8 cellular contexts compared by ENCODE assay signal in genomic region chr6:43181942-43182860, GRCh38.
A peak's percentile ranks its signal among the peaks of the same experiment; 100 is the strongest.
DNase-seq lines count a peak whose midpoint lies in the region; ATAC-seq lines count a peak whose summit lies in the region.

CUL9 (plus strand) TSS chr6:43182196; CDS start chr6:43184311, 2,115 bp downstream.

- H3K4me3 Mint-ChIP-seq in central memory CD8-positive, alpha-beta T cell, result peak within 1 kb of the TSS; percentile 88

- peaks cover 43% of the 10 kb centered on the region for H3K4me1 Mint-ChIP-seq in central memory CD8-positive, alpha-beta T cell

- H3K27me3 Mint-ChIP-seq in central memory CD8-positive, alpha-beta T cell, result no peaks in the 10 kb centered on the region

- DNase-seq in NCI-H2081 (lab: John Stamatoyannopoulos, UW), result peak; percentile 56 to 77
- no peak for DNase-seq in NCI-H2081 treated with DMSO at 0.1 percent for 48 hours (lab: John Stamatoyannopoulos, UW)
- peak; percentile 73 for DNase-seq in NCI-H2196 (lab: John Stamatoyannopoulos, UW; ENCODE audit: unreplicated experiment)
- peak; percentile 56 to 71 (median 61) for DNase-seq in activated CD4-positive, CD25-positive, alpha-beta regulatory T cell (lab: John Stamatoyannopoulos, UW)
- DNase-seq in central memory CD8-positive, alpha-beta T cell (ENCODE audit: low spot score in 2 of 2), result peak; percentile 54 to 57
- peak; percentile 84 for DNase-seq in islet precursor cell
- peak; percentile 64 to 77 for DNase-seq in stimulated activated CD4-positive, alpha-beta T cell treated with anti-CD3 and anti-CD28 coated beads, Interleukin-12 subunit alpha, Interleukin-12 subunit beta, amount 100 ng/mL, for 24 hours (ENCODE audit: low read depth in 2 of 2)

- peak; percentile 87 for ATAC-seq in HG02884 (IDR thresholded peaks at IDR 0.05; ENCODE audit: unreplicated experiment)
- peak; percentile 96 for ATAC-seq in central memory CD8-positive, alpha-beta T cell (replicated peaks; ENCODE audit: extremely low read depth, poor library complexity, severe bottlenecking)

- H3K9me3 Mint-ChIP-seq in central memory CD8-positive, alpha-beta T cell, result no peaks in the 10 kb centered on the region

- H3K36me3 Mint-ChIP-seq in central memory CD8-positive, alpha-beta T cell (ENCODE audit: insufficient read depth), result peaks cover 22% of the 10 kb centered on the region

- peak within 1 kb of the TSS; percentile 80 for H3K27ac Mint-ChIP-seq in central memory CD8-positive, alpha-beta T cell (ENCODE audit: low read depth)
